ENCODE assay signal across 15 cellular contexts in genomic region chr12:66165141-66165540, GRCh38. TPM values are rescaled to one million over a fixed set of nuclear protein-coding genes. Genes with fewer than 3 reads are reported as not detected.
DNase-seq lines count a peak whose midpoint lies in the region; ATAC-seq and TF ChIP-seq lines count a peak whose summit lies in the region.
"Had no signal": no experiment of that assay in that cellular context is flagged by ENCODE, and none has a peak within 500 bp of the region (broad histone marks: within the 10 kb centered on the region; RNA-seq: fewer than 3 reads in every experiment).

No MANE protein-coding gene starts in this region.

- H3K27ac ChIP-seq in HCT116 (ENCODE audit: low read depth, low read length) = no peak overlapping the region
- H3K27ac ChIP-seq: C4-2B had no signal

- peaks cover 4 to 13% of the 10 kb centered on the region in 2 experiments for H3K4me1 ChIP-seq in HCT116 (ENCODE audit: control insufficient read depth in 1 of 2, insufficient read depth in 2 of 2, low read length in 2 of 2)

- no peak overlapping the region for H2AFZ ChIP-seq in HCT116 (ENCODE audit: low read depth, low read length, poor library complexity, severe bottlenecking)

- H3K9ac ChIP-seq in HCT116 (ENCODE audit: low read length) = no peak overlapping the region

- no peaks in the 10 kb centered on the region for H3K9me2 ChIP-seq in HCT116 (ENCODE audit: insufficient read depth)

- H3K4me2 ChIP-seq in HCT116 (ENCODE audit: low read length) = no peak overlapping the region

- DNase-seq in activated naive CD4-positive, alpha-beta T cell treated with anti-CD3 and anti-CD28 coated beads, Interleukin-2, amount 10 ng/mL, durations not matched to agents 7 days and 5 days = no peak
- no peak for DNase-seq in HCT116 (ENCODE audit: low read depth, low spot score)
- no peak for DNase-seq in AML-193 (lab: John Stamatoyannopoulos, UW)
- DNase-seq: ACHN; Calu3; CD8-positive, alpha-beta T cell; DMS79 treated with DMSO at 0.1 percent for 48 hours; GF-D8; H9 had no signal

- POLR2A ChIA-PET in HCT116 (lab: Charles Lee) = no interaction called here

- peaks cover 0 to 18% of the 10 kb centered on the region in 2 experiments; a peak in 2 of 4 replicates for H3K36me3 ChIP-seq in HCT116 (ENCODE audit: control insufficient read depth in 1 of 2, insufficient read depth in 2 of 2, low read length in 2 of 2)

- RAD21 ChIA-PET in HCT116 (lab: Charles Lee; ENCODE audit: low non-redundant PET in 1 of 2, low total read pairs in 2 of 2, uncharacterized antibody in 2 of 2, unreplicated experiment in 2 of 2) = no interaction called here

- peaks cover 81% of the 10 kb centered on the region for H3K79me2 ChIP-seq in HCT116 (ENCODE audit: insufficient read depth, low read length)

- peaks cover 33% of the 10 kb centered on the region for H3K36me3 Mint-ChIP-seq in activated naive CD4-positive, alpha-beta T cell treated with anti-CD3 and anti-CD28 coated beads, Interleukin-2, amount 50 U/mL, for 24 hours
- H3K36me3 Mint-ChIP-seq in activated naive CD4-positive, alpha-beta T cell treated with anti-CD3 and anti-CD28 coated beads, Interleukin-2, amount 10 ng/mL, durations not matched to agents 7 days and 5 days = peaks cover 67% of the 10 kb centered on the region
- H3K36me3 Mint-ChIP-seq in activated T-helper 17 cell treated with anti-CD3 and anti-CD28 coated beads, Interleukin-2, amount 50 U/mL, for 72 hours (ENCODE audit: low read depth) = peaks cover 67% of the 10 kb centered on the region

- no peaks in the 10 kb centered on the region for H4K20me1 ChIP-seq in HCT116 (ENCODE audit: insufficient read depth)

- TF ChIP-seq CTCF in HCT116 (IDR thresholded peaks at IDR 0.05 in 2 of 3, conservative IDR thresholded peaks at IDR 0.05 in 1 of 3; ENCODE audit: borderline replicate concordance in 1 of 3, insufficient read depth in 1 of 3, low read depth in 2 of 3, low read length in 2 of 3) = no peak

- TF ChIP-seq POLR2A in HCT116 (IDR thresholded peaks at IDR 0.05; ENCODE audit: borderline replicate concordance, extremely low read depth, insufficient read depth, insufficient read length) = no peak

- no peak overlapping the region for H3K4me3 ChIP-seq in HCT116 (replicated peaks in 1 of 2; ENCODE audit: low read depth in 1 of 2, low read length in 2 of 2)
- H3K4me3 ChIP-seq: GM12878 had no signal

- H3K9me3 ChIP-seq in HCT116 (ENCODE audit: control insufficient read depth in 1 of 2, insufficient read depth in 1 of 2, low read depth in 1 of 2, low read length in 2 of 2) = peaks cover 0 to 7% of the 10 kb centered on the region in 2 experiments; a peak in 2 of 4 replicates

- no peaks in the 10 kb centered on the region for H3K27me3 Mint-ChIP-seq in activated naive CD4-positive, alpha-beta T cell treated with anti-CD3 and anti-CD28 coated beads, Interleukin-2, amount 50 U/mL, for 24 hours
- H3K27me3 Mint-ChIP-seq in activated naive CD4-positive, alpha-beta T cell treated with anti-CD3 and anti-CD28 coated beads, Interleukin-2, amount 10 ng/mL, durations not matched to agents 7 days and 5 days = no peaks in the 10 kb centered on the region
- H3K27me3 Mint-ChIP-seq in activated T-helper 17 cell treated with anti-CD3 and anti-CD28 coated beads, Interleukin-2, amount 50 U/mL, for 72 hours = no peaks in the 10 kb centered on the region

- ATAC-seq in HCT116 (no peak), GM18870 (IDR thresholded peaks at IDR 0.05; ENCODE audit: unreplicated experiment) (no peak)
- no peak for ATAC-seq in activated T-helper 17 cell treated with anti-CD3 and anti-CD28 coated beads, Interleukin-2, amount 50 U/mL, for 72 hours (replicated peaks)
- ATAC-seq: CD8-positive, alpha-beta T cell; GM12878 had no signal

- CTCF ChIA-PET in activated naive CD4-positive, alpha-beta T cell treated with anti-CD3 and anti-CD28 coated beads, Interleukin-2, amount 10 ng/mL, durations not matched to agents 7 days and 5 days (lab: Charles Lee) = no interaction called here
- CTCF ChIA-PET in HCT116 (lab: Charles Lee) = interaction anchor here (1.0 kb wide), 1 partner anchor 20 kb away, joined by 3 read pairs; no protein-coding TSS in a partner anchor

- peaks cover 77% of the 10 kb centered on the region for H3K4me1 Mint-ChIP-seq in activated naive CD4-positive, alpha-beta T cell treated with anti-CD3 and anti-CD28 coated beads, Interleukin-2, amount 50 U/mL, for 24 hours
- peaks cover 56% of the 10 kb centered on the region for H3K4me1 Mint-ChIP-seq in activated naive CD4-positive, alpha-beta T cell treated with anti-CD3 and anti-CD28 coated beads, Interleukin-2, amount 10 ng/mL, durations not matched to agents 7 days and 5 days
- H3K4me1 Mint-ChIP-seq in activated T-helper 17 cell treated with anti-CD3 and anti-CD28 coated beads, Interleukin-2, amount 50 U/mL, for 72 hours = peaks cover 63% of the 10 kb centered on the region

- BruUV-seq in HCT116 (replicated peaks; lab: Mats Ljungman, UMichigan) = no TSS peak

- peak overlapping the region; percentile 36 for H3K27ac Mint-ChIP-seq in activated naive CD4-positive, alpha-beta T cell treated with anti-CD3 and anti-CD28 coated beads, Interleukin-2, amount 50 U/mL, for 24 hours
- no peak overlapping the region for H3K27ac Mint-ChIP-seq in activated naive CD4-positive, alpha-beta T cell treated with anti-CD3 and anti-CD28 coated beads, Interleukin-2, amount 10 ng/mL, durations not matched to agents 7 days and 5 days
- no peak overlapping the region for H3K27ac Mint-ChIP-seq in activated T-helper 17 cell treated with anti-CD3 and anti-CD28 coated beads, Interleukin-2, amount 50 U/mL, for 72 hours
- H3K27ac Mint-ChIP-seq: H9 had no signal

- H3K4me3 Mint-ChIP-seq in activated naive CD4-positive, alpha-beta T cell treated with anti-CD3 and anti-CD28 coated beads, Interleukin-2, amount 50 U/mL, for 24 hours = no peak overlapping the region
- H3K4me3 Mint-ChIP-seq in activated naive CD4-positive, alpha-beta T cell treated with anti-CD3 and anti-CD28 coated beads, Interleukin-2, amount 10 ng/mL, durations not matched to agents 7 days and 5 days = no peak overlapping the region
- peak overlapping the region; percentile 72 for H3K4me3 Mint-ChIP-seq in activated T-helper 17 cell treated with anti-CD3 and anti-CD28 coated beads, Interleukin-2, amount 50 U/mL, for 72 hours
- H3K4me3 Mint-ChIP-seq: CD8-positive, alpha-beta T cell; H9 had no signal

- peaks cover 6% of the 10 kb centered on the region for H3K9me3 Mint-ChIP-seq in activated naive CD4-positive, alpha-beta T cell treated with anti-CD3 and anti-CD28 coated beads, Interleukin-2, amount 50 U/mL, for 24 hours
- peaks cover 21% of the 10 kb centered on the region for H3K9me3 Mint-ChIP-seq in activated naive CD4-positive, alpha-beta T cell treated with anti-CD3 and anti-CD28 coated beads, Interleukin-2, amount 10 ng/mL, durations not matched to agents 7 days and 5 days
- H3K9me3 Mint-ChIP-seq in activated T-helper 17 cell treated with anti-CD3 and anti-CD28 coated beads, Interleukin-2, amount 50 U/mL, for 72 hours = peaks cover 5% of the 10 kb centered on the region

- H3K27me3 ChIP-seq in HCT116 (ENCODE audit: insufficient read depth, low read length) = no peaks in the 10 kb centered on the region

- intact Hi-C loops in HCT116 (cut with micrococcal nuclease) = loop anchor here (5.0 kb wide), 1 partner anchor 33 kb away; the partner anchor contains the start of gene LLPH

- no peak for TF ChIP-seq RAD21 in HCT116 (IDR thresholded peaks at IDR 0.05; ENCODE audit: low read depth)

TF ChIP-seq in HCT116, 20 proteins besides CTCF, POLR2A, EP300 and RAD21:
- TF ChIP-seq CBX3 (IDR thresholded peaks at IDR 0.05; ENCODE audit: low read depth) = peak; percentile 49; the same call in 1 of the 2 replicates
- no peak for TF ChIP-seq CEBPB (IDR thresholded peaks at IDR 0.05; ENCODE audit: low read depth)

RNA-seq across cellular contexts. Expression of gene TMBIM4, which starts 4.7 kb away (rescaled TPM):
- total RNA-seq in HCT116 (2021; ENCODE audit: unreplicated experiment) = 51.1 TPM
- polyA plus RNA-seq in HCT116 (2012) = 29.1 and 39.7 TPM in 2 replicates
- 10 to 100 TPM; 41.5 to 48.9 TPM for total RNA-seq in activated T-helper 17 cell treated with anti-CD3 and anti-CD28 coated beads, Interleukin-2, amount 50 U/mL, for 72 hours

RNA-seq across cellular contexts. Expression of gene IRAK3, which starts 23.9 kb away (rescaled TPM):
- 0.12 TPM for total RNA-seq in HCT116 (2021; ENCODE audit: unreplicated experiment)
- 0.01 and 0.03 TPM in 2 replicates for polyA plus RNA-seq in HCT116 (2012)
- 1 to 10 TPM; 1.4 to 1.8 TPM for total RNA-seq in activated T-helper 17 cell treated with anti-CD3 and anti-CD28 coated beads, Interleukin-2, amount 50 U/mL, for 72 hours
- total RNA-seq: HT-29 had no signal

RNA-seq across cellular contexts. Expression of gene LLPH, which starts 34.6 kb away (rescaled TPM):
- total RNA-seq in HCT116 (2021; ENCODE audit: unreplicated experiment) = 45.6 TPM
- polyA plus RNA-seq in HCT116 (2012) = 12.1 and 20.1 TPM in 2 replicates
- 10 to 100 TPM; 20.6 to 37.0 TPM for total RNA-seq in activated T-helper 17 cell treated with anti-CD3 and anti-CD28 coated beads, Interleukin-2, amount 50 U/mL, for 72 hours
